8 cellular contexts compared by ENCODE assay signal in genomic region chr17:21039839-21040575, GRCh38. TPM values are rescaled to one million over a fixed set of nuclear protein-coding genes. Genes with fewer than 3 reads are reported as not detected.
DNase-seq lines count a peak whose midpoint lies in the region; ATAC-seq and TF ChIP-seq lines count a peak whose summit lies in the region.

No MANE protein-coding gene starts in this region.

- H3K9me3 Mint-ChIP-seq in Calu3 (ENCODE audit: low read depth, unreplicated experiment) (no peaks in the 10 kb centered on the region), mesothelial cell of epicardium (no peaks in the 10 kb centered on the region)

- WGBS in SK-N-SH (ENCODE audit: low lambda C conversion rate) = 46% methylated on average over 6 of the region's 6 CpGs
- 20 to 22% methylated on average over 6 of the region's 6 CpGs for WGBS in tibial nerve, 2 donors

- H3K27me3 ChIP-seq in SK-N-SH (ENCODE audit: insufficient read depth) (no peaks in the 10 kb centered on the region), tibial nerve (no peaks in the 10 kb centered on the region)

- TF ChIP-seq CTCF in Calu3 (IDR thresholded peaks at IDR 0.05; ENCODE audit: unreplicated experiment) (peak; percentile 21), SK-N-SH (IDR thresholded peaks at IDR 0.05) (peak; percentile 61), mesothelial cell of epicardium (IDR thresholded peaks at IDR 0.05; ENCODE audit: unreplicated experiment) (no peak), tibial nerve (IDR thresholded peaks at IDR 0.05) (peak in 3 of 5 experiments; percentile 17 to 28 (median 19))

- BruUV-seq in Calu3 (replicated peaks; lab: Mats Ljungman, UMichigan) = TSS peak; percentile 32

- peak overlapping the region in 1 of 2 experiments; percentile 98; a peak in 1 of 4 replicates for H3K27ac ChIP-seq in SK-N-SH (ENCODE audit: low read depth in 2 of 2, low read length in 1 of 2)
- peak overlapping the region in 3 of 4 donors; percentile 99 to 100 (median 100) for H3K27ac ChIP-seq in tibial nerve

- no peak for TF ChIP-seq POLR2A in tibial nerve (IDR thresholded peaks at IDR 0.05)

- TF ChIP-seq RAD21 in Ishikawa (IDR thresholded peaks at IDR 0.05; ENCODE audit: low read depth) = peak; percentile 27; the same call in 1 of the 2 replicates
- peak; percentile 63 for TF ChIP-seq RAD21 in SK-N-SH (IDR thresholded peaks at IDR 0.05; ENCODE audit: low read length)

- peak; percentile 20 for DNase-seq in Calu3
- DNase-seq in SK-N-SH = peak; percentile 48
- peak; percentile 24 for DNase-seq in central memory CD4-positive, alpha-beta T cell
- DNase-seq in mesothelial cell of epicardium (ENCODE audit: low spot score in 2 of 2, unreplicated experiment in 2 of 2) = no peak
- DNase-seq in tibial nerve (ENCODE audit: low spot score in 2 of 2) = no peak

- H3K36me3 ChIP-seq in SK-N-SH (replicated peaks in 1 of 2; ENCODE audit: control insufficient read depth in 1 of 2, insufficient read depth in 2 of 2, low read length in 1 of 2) (peaks cover 17 to 24% of the 10 kb centered on the region in 2 experiments), tibial nerve (no peaks in the 10 kb centered on the region)

- peaks cover 18% of the 10 kb centered on the region for H3F3A ChIP-seq in SK-N-SH (replicated peaks; ENCODE audit: insufficient read depth)

- peaks cover 71% of the 10 kb centered on the region for H4K20me1 ChIP-seq in SK-N-SH (ENCODE audit: insufficient read depth)

- TF ChIP-seq EP300 in Ishikawa (IDR thresholded peaks at IDR 0.05; ENCODE audit: borderline replicate concordance) = no peak
- TF ChIP-seq EP300 in SK-N-SH (IDR thresholded peaks at IDR 0.05; ENCODE audit: borderline replicate concordance in 1 of 2, low read depth in 1 of 2, low read length in 1 of 2) = no peak
- TF ChIP-seq EP300 in tibial nerve (IDR thresholded peaks at IDR 0.05) = no peak

- POLR2A ChIA-PET in SK-N-SH (lab: Yijun Ruan, JAX) = no interaction called here

- peaks cover 76% of the 10 kb centered on the region for H3K79me2 ChIP-seq in SK-N-SH (ENCODE audit: insufficient read depth)

- intact Hi-C loops in Calu3 (cut with micrococcal nuclease; ENCODE audit: unreplicated experiment) = loop anchor here (5.0 to 10.0 kb wide), 2 partner anchors 57 to 175 kb away; partner anchors contain the start of gene TMEM11

- H3K9me2 ChIP-seq in SK-N-SH = no peaks in the 10 kb centered on the region

- ATAC-seq in HG03095 (IDR thresholded peaks at IDR 0.05; ENCODE audit: unreplicated experiment) = no peak
- no peak for ATAC-seq in GM18868 (IDR thresholded peaks at IDR 0.05; ENCODE audit: unreplicated experiment)

- H3K4me3 ChIP-seq in SK-N-SH (ENCODE audit: low read depth in 2 of 2, low read length in 1 of 2) (peak overlapping the region; percentile 82 to 99; a peak in 3 of 4 replicates), tibial nerve (peak overlapping the region in 3 of 4 donors; percentile 88 to 98 (median 89))

- H3K4me2 ChIP-seq in SK-N-SH = peak overlapping the region; percentile 93

- H3K4me3 Mint-ChIP-seq in Calu3 (ENCODE audit: low read depth, unreplicated experiment) = peak overlapping the region; percentile 86
- peak overlapping the region; percentile 96 for H3K4me3 Mint-ChIP-seq in mesothelial cell of epicardium

- no peaks in the 10 kb centered on the region for H3K27me3 Mint-ChIP-seq in Calu3 (ENCODE audit: unreplicated experiment)
- no peaks in the 10 kb centered on the region for H3K27me3 Mint-ChIP-seq in mesothelial cell of epicardium (ENCODE audit: low read depth)

- H3K4me1 ChIP-seq in SK-N-SH (ENCODE audit: control insufficient read depth in 1 of 2, insufficient read depth in 2 of 2, low read depth in 1 of 2, low read length in 1 of 2) (peaks cover 28 to 31% of the 10 kb centered on the region in 2 experiments; a peak in 3 of 4 replicates), tibial nerve (peaks cover 0 to 69% (median 50%) of the 10 kb centered on the region in 4 donors)

- H3K27ac Mint-ChIP-seq in Calu3 (ENCODE audit: unreplicated experiment) = peak overlapping the region; percentile 82
- peak overlapping the region; percentile 95 for H3K27ac Mint-ChIP-seq in mesothelial cell of epicardium

- H3K9ac ChIP-seq in SK-N-SH = peak overlapping the region; percentile 100; the same call in 1 of the 2 replicates

- no peak overlapping the region for H2AFZ ChIP-seq in SK-N-SH (ENCODE audit: low read depth)

- CTCF ChIA-PET in Calu3 (lab: Charles Lee) (interaction anchor here (0.9 kb wide), 1 partner anchor 59 kb away, joined by 4 read pairs; no protein-coding TSS in a partner anchor), SK-N-SH (lab: Yijun Ruan, JAX) (interaction anchor here (0.8 to 2.3 kb wide), 14 partner anchors 8 to 1381 kb away, joined by 3 to 7 read pairs (median 4); no protein-coding TSS in a partner anchor)

- H3K9me3 ChIP-seq in SK-N-SH = no peaks in the 10 kb centered on the region; the same call in 1 of the 2 replicates
- no peaks in the 10 kb centered on the region for H3K9me3 ChIP-seq in tibial nerve

- H3K36me3 Mint-ChIP-seq in Calu3 (ENCODE audit: insufficient read depth, unreplicated experiment) (peaks cover 53% of the 10 kb centered on the region), mesothelial cell of epicardium (peaks cover 7% of the 10 kb centered on the region)

- H3K4me1 Mint-ChIP-seq in Calu3 (ENCODE audit: low read depth, unreplicated experiment) (peaks cover 39% of the 10 kb centered on the region), mesothelial cell of epicardium (peaks cover 52% of the 10 kb centered on the region)

TF ChIP-seq in Ishikawa, 13 proteins besides CTCF, POLR2A, EP300 and RAD21:
- no peak for TF ChIP-seq TCF12 (IDR thresholded peaks at IDR 0.05; ENCODE audit: low read depth)
- TF ChIP-seq NFIC (IDR thresholded peaks at IDR 0.05) = peak; percentile 75

TF ChIP-seq in SK-N-SH, 30 proteins besides CTCF, POLR2A, EP300 and RAD21 (continues in another document):
- TF ChIP-seq, protein P1, sequence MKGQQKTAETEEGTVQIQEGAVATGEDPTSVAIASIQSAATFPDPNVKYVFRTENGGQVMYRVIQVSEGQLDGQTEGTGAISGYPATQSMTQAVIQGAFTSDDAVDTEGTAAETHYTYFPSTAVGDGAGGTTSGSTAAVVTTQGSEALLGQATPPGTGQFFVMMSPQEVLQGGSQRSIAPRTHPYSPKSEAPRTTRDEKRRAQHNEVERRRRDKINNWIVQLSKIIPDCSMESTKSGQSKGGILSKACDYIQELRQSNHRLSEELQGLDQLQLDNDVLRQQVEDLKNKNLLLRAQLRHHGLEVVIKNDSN (IDR thresholded peaks at IDR 0.05; ENCODE audit: borderline replicate concordance, low read depth) = no peak
- TF ChIP-seq REST (IDR thresholded peaks at IDR 0.05; ENCODE audit: low read depth, low read length) = no peak
- TF ChIP-seq TEAD4 (IDR thresholded peaks at IDR 0.05; ENCODE audit: borderline replicate concordance, insufficient read depth) = no peak
- no peak for TF ChIP-seq ELF1 (IDR thresholded peaks at IDR 0.05)
- TF ChIP-seq TAF1 (IDR thresholded peaks at IDR 0.05; ENCODE audit: borderline replicate concordance, low read depth, low read length) = no peak
- no peak for TF ChIP-seq MEF2A (IDR thresholded peaks at IDR 0.05; ENCODE audit: borderline replicate concordance, low read depth)
- TF ChIP-seq NFIC (IDR thresholded peaks at IDR 0.05; ENCODE audit: borderline replicate concordance) = peak; percentile 73; the same call in 1 of the 2 replicates
- no peak for TF ChIP-seq YY1 (IDR thresholded peaks at IDR 0.05; ENCODE audit: low read depth)
- TF ChIP-seq, protein P2, sequence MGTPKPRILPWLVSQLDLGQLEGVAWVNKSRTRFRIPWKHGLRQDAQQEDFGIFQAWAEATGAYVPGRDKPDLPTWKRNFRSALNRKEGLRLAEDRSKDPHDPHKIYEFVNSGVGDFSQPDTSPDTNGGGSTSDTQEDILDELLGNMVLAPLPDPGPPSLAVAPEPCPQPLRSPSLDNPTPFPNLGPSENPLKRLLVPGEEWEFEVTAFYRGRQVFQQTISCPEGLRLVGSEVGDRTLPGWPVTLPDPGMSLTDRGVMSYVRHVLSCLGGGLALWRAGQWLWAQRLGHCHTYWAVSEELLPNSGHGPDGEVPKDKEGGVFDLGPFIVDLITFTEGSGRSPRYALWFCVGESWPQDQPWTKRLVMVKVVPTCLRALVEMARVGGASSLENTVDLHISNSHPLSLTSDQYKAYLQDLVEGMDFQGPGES (IDR thresholded peaks at IDR 0.05; ENCODE audit: low read depth, low read length) = no peak
- TF ChIP-seq FOSL2 (IDR thresholded peaks at IDR 0.05; ENCODE audit: borderline replicate concordance, low read depth) = no peak
- TF ChIP-seq FOXM1 (IDR thresholded peaks at IDR 0.05; ENCODE audit: low read depth) = no peak
- no peak for TF ChIP-seq JUND (IDR thresholded peaks at IDR 0.05)
- TF ChIP-seq GATA2 (CRISPR knock-in tag; IDR thresholded peaks at IDR 0.05) = no peak
- peak; percentile 56 for TF ChIP-seq MXI1 (IDR thresholded peaks at IDR 0.05; ENCODE audit: low read depth, low read length)

RNA-seq across cellular contexts. Expression of gene USP22, which starts 2.8 kb away (rescaled TPM):
- total RNA-seq in Calu3 (2022) (147 and 150 TPM in 2 replicates), mesothelial cell of epicardium (333 to 348 TPM (median 347 TPM) in 3 replicates), tibial nerve (100 to 1,000 TPM; 109 to 169 (median 133) TPM)
- polyA plus RNA-seq in SK-N-SH (2012; rRNA removed) = 142 and 172 TPM in 2 replicates
- polyA plus RNA-seq in SK-N-SH (2012; cell fraction: cytosol; rRNA removed) = 114 and 137 TPM in 2 replicates
- polyA plus RNA-seq in SK-N-SH (2012; cell fraction: nucleus; rRNA removed) = 193 and 215 TPM in 2 replicates

Comparison
In these comparisons a context has a peak if more than half of its experiments do, and no peak if none do; other contexts are left out.
1. DNase-seq: peak in Calu3 (single experiment), SK-N-SH (single experiment) and central memory CD4-positive, alpha-beta T cell (single experiment); none in mesothelial cell of epicardium (0 of 2) and tibial nerve (0 of 2).